ENCODE assay signal across 9 cellular contexts in the genomic region with DNA sequence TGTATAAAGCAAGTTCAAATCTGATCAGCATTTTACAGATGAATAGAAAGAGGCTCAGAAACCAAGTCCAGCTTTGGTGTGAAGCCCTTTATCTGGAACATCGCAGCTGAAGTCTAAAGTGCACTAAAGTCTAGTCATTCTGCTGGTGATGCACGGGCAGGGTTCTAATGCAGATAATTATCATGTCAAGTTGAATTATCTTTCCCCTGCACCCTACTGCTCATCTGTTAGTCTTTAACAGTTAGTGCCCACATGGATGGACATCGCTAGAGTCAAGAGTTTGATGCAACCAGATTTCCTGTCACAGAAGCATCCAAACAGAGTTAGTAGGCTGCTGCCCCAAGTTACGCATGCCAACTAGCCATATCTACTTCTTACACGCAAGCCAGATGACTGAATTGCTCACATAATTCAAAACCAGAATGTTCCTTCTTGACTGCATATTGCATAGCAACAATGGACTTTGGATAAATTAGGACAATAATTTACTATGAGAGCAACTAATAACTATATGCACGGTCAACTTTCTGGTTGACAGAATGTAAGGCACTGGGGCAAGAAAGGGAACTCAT. TPM values are rescaled to one million over a fixed set of nuclear protein-coding genes. Genes with fewer than 3 reads are reported as not detected.
DNase-seq lines count a peak whose midpoint lies in the region; ATAC-seq and TF ChIP-seq lines count a peak whose summit lies in the region.
"Had no signal": no experiment of that assay in that cellular context is flagged by ENCODE, and none has a peak within 500 bp of the region (broad histone marks: within the 10 kb centered on the region; RNA-seq: fewer than 3 reads in every experiment).

No MANE protein-coding gene starts in this region.

- H3K36me3 ChIP-seq in DOHH2 (ENCODE audit: control insufficient read depth, low read length), result peaks cover 30% of the 10 kb centered on the region

- peak overlapping the region; percentile 29 for H3K27ac ChIP-seq in 22Rv1
- no peak overlapping the region for H3K27ac ChIP-seq in DOHH2 (ENCODE audit: low read depth, low read length)

- H3K9me3 Mint-ChIP-seq in activated CD8-positive, alpha-beta T cell treated with anti-CD3 and anti-CD28 coated beads, Interleukin-2, amount 10 ng/mL, durations not matched to agents 7 days and 5 days (ENCODE audit: insufficient read depth), result no peaks in the 10 kb centered on the region
- no peaks in the 10 kb centered on the region for H3K9me3 Mint-ChIP-seq in memory B cell

- DNase-seq in activated CD8-positive, alpha-beta T cell treated with anti-CD3 and anti-CD28 coated beads, Interleukin-2, amount 10 ng/mL, durations not matched to agents 7 days and 5 days, result no peak
- DNase-seq in memory B cell (ENCODE audit: low spot score in 2 of 2) (no peak), GM19238 (ENCODE audit: insufficient read length, low spot score) (no peak), GF-D8 (lab: John Stamatoyannopoulos, UW) (no peak)

- peaks cover 17% of the 10 kb centered on the region for H4K20me1 ChIP-seq in DOHH2 (ENCODE audit: control insufficient read depth, insufficient read depth, low read depth, low read length)

- H3K27ac Mint-ChIP-seq in activated CD8-positive, alpha-beta T cell treated with anti-CD3 and anti-CD28 coated beads, Interleukin-2, amount 10 ng/mL, durations not matched to agents 7 days and 5 days, result no peak overlapping the region
- H3K27ac Mint-ChIP-seq in memory B cell, result peak overlapping the region; percentile 41

- POLR2A ChIA-PET in activated CD8-positive, alpha-beta T cell treated with anti-CD3 and anti-CD28 coated beads, Interleukin-2, amount 10 ng/mL, durations not matched to agents 7 days and 5 days (lab: Charles Lee), result no interaction called here

- peak overlapping the region; percentile 34 for H3K4me3 ChIP-seq in DOHH2 (ENCODE audit: low read length)

- H3K27me3 Mint-ChIP-seq in activated CD8-positive, alpha-beta T cell treated with anti-CD3 and anti-CD28 coated beads, Interleukin-2, amount 10 ng/mL, durations not matched to agents 7 days and 5 days (ENCODE audit: low read depth), result peaks cover 19% of the 10 kb centered on the region
- peaks cover 2% of the 10 kb centered on the region for H3K27me3 Mint-ChIP-seq in memory B cell

- no peak for TF ChIP-seq CTCF in 22Rv1 (IDR thresholded peaks at IDR 0.05)
- no peak for TF ChIP-seq CTCF in DOHH2 (IDR thresholded peaks at IDR 0.05; ENCODE audit: low read depth, low read length, poor library complexity, severe bottlenecking)

- H3K4me2 ChIP-seq in DOHH2 (ENCODE audit: low read length), result peak overlapping the region; percentile 57

- peaks cover 19% of the 10 kb centered on the region for H3K36me3 Mint-ChIP-seq in activated CD8-positive, alpha-beta T cell treated with anti-CD3 and anti-CD28 coated beads, Interleukin-2, amount 10 ng/mL, durations not matched to agents 7 days and 5 days (ENCODE audit: low read depth)
- H3K36me3 Mint-ChIP-seq in memory B cell, result no peaks in the 10 kb centered on the region

- no peak for ATAC-seq in activated CD8-positive, alpha-beta T cell treated with anti-CD3 and anti-CD28 coated beads, Interleukin-2, amount 10 ng/mL, durations not matched to agents 7 days and 5 days
- ATAC-seq in memory B cell (ENCODE audit: low read depth) (no peak), HG02763 (IDR thresholded peaks at IDR 0.05; ENCODE audit: unreplicated experiment) (no peak), GM21515 (IDR thresholded peaks at IDR 0.05; ENCODE audit: unreplicated experiment) (no peak)

- H3K4me1 Mint-ChIP-seq in activated CD8-positive, alpha-beta T cell treated with anti-CD3 and anti-CD28 coated beads, Interleukin-2, amount 10 ng/mL, durations not matched to agents 7 days and 5 days (ENCODE audit: low read depth), result peaks cover 31% of the 10 kb centered on the region
- H3K4me1 Mint-ChIP-seq in memory B cell, result peaks cover 22% of the 10 kb centered on the region

- peaks cover 42% of the 10 kb centered on the region for H3K4me1 ChIP-seq in DOHH2 (ENCODE audit: control insufficient read depth, low read length)

- no peaks in the 10 kb centered on the region for H3K9me2 ChIP-seq in DOHH2 (replicated peaks; ENCODE audit: control insufficient read depth, low read length)

- peaks cover 38% of the 10 kb centered on the region for H3K79me2 ChIP-seq in DOHH2 (ENCODE audit: control insufficient read depth, low read length)

- peak overlapping the region; percentile 51 for H3K4me3 Mint-ChIP-seq in activated CD8-positive, alpha-beta T cell treated with anti-CD3 and anti-CD28 coated beads, Interleukin-2, amount 10 ng/mL, durations not matched to agents 7 days and 5 days
- H3K4me3 Mint-ChIP-seq in memory B cell, result peak overlapping the region; percentile 75

- H3F3A ChIP-seq in DOHH2 (ENCODE audit: control insufficient read depth, insufficient read depth), result no peaks in the 10 kb centered on the region; the same call in 1 of the 2 replicates

- CTCF ChIA-PET in activated CD8-positive, alpha-beta T cell treated with anti-CD3 and anti-CD28 coated beads, Interleukin-2, amount 10 ng/mL, durations not matched to agents 7 days and 5 days (lab: Charles Lee), result interaction anchor here (0.6 to 4.0 kb wide), 6 partner anchors 9 to 176 kb away, joined by 3 to 17 read pairs (median 3); no protein-coding TSS in a partner anchor

- H3K27me3 ChIP-seq in DOHH2 (ENCODE audit: control insufficient read depth, low read length), result peaks cover 14% of the 10 kb centered on the region

- H3K9me3 ChIP-seq in DOHH2 (ENCODE audit: control insufficient read depth, insufficient read depth, low read length), result no peaks in the 10 kb centered on the region

RNA-seq across cellular contexts. Expression of a gene that starts 1.6 kb away (rescaled TPM):
- total RNA-seq in activated CD8-positive, alpha-beta T cell treated with anti-CD3 and anti-CD28 coated beads, Interleukin-2, amount 10 ng/mL, durations not matched to agents 7 days and 5 days, result 100 to 1,000 TPM; 110 to 112 TPM

RNA-seq across cellular contexts. Expression of a gene that starts 17.8 kb away (rescaled TPM):
- total RNA-seq in activated CD8-positive, alpha-beta T cell treated with anti-CD3 and anti-CD28 coated beads, Interleukin-2, amount 10 ng/mL, durations not matched to agents 7 days and 5 days, result 1 to 10 TPM; 2.0 to 2.3 TPM

RNA-seq across cellular contexts. Expression of a gene that starts 56.8 kb away (rescaled TPM):
- total RNA-seq in activated CD8-positive, alpha-beta T cell treated with anti-CD3 and anti-CD28 coated beads, Interleukin-2, amount 10 ng/mL, durations not matched to agents 7 days and 5 days, result not detected
- total RNA-seq: Calu3 had no signal
